14 cellular contexts compared by ENCODE assay signal in genomic region chr9:96187108-96187695, GRCh38.
A peak's percentile ranks its signal among the peaks of the same experiment; 100 is the strongest.
DNase-seq lines count a peak whose midpoint lies in the region; ATAC-seq and TF ChIP-seq lines count a peak whose summit lies in the region.
"Had no signal": no experiment of that assay in that cellular context is flagged by ENCODE, and none has a peak within 500 bp of the region (broad histone marks: within the 10 kb centered on the region; RNA-seq: fewer than 3 reads in every experiment).

No MANE protein-coding gene starts in this region.

- ATAC-seq in esophagus mucosa (peak; percentile 70), HG03095 (IDR thresholded peaks at IDR 0.05; ENCODE audit: unreplicated experiment) (no peak), GM19455 (IDR thresholded peaks at IDR 0.05; ENCODE audit: unreplicated experiment) (no peak)
- ATAC-seq: activated CD8-positive, alpha-beta T cell treated with anti-CD3 and anti-CD28 coated beads, Interleukin-2, amount 10 ng/mL, durations not matched to agents 7 days and 5 days had no signal

- peak; percentile 60 for DNase-seq in DMS 273 (lab: John Stamatoyannopoulos, UW; ENCODE audit: unreplicated experiment)
- no peak for DNase-seq in DMS 273 treated with DMSO at 0.1 percent for 48 hours (lab: John Stamatoyannopoulos, UW)
- DNase-seq in myocyte (ENCODE audit: low read depth) = peak; percentile 33
- DNase-seq in type B pancreatic cell (ENCODE audit: extremely low spot score, unreplicated experiment) = no peak
- DNase-seq in occipital lobe (lab: John Stamatoyannopoulos, UW) = no peak
- DNase-seq: activated CD8-positive, alpha-beta T cell treated with anti-CD3 and anti-CD28 coated beads, Interleukin-2, amount 10 ng/mL, durations not matched to agents 7 days and 5 days; activated effector memory CD4-positive, alpha-beta T cell treated with Interleukin-2 at 50 U/mL for 16 hours; dorsolateral prefrontal cortex; NCI-H2171 treated with DMSO at 0.1 percent for 48 hours had no signal

- peaks cover 18% of the 10 kb centered on the region for H3K9me3 Mint-ChIP-seq in type B pancreatic cell

- H3K27ac Mint-ChIP-seq in type B pancreatic cell = peak overlapping the region; percentile 78
- H3K27ac Mint-ChIP-seq: activated CD8-positive, alpha-beta T cell treated with anti-CD3 and anti-CD28 coated beads, Interleukin-2, amount 10 ng/mL, durations not matched to agents 7 days and 5 days; memory B cell had no signal

- H3K27me3 Mint-ChIP-seq in type B pancreatic cell = peaks cover 3% of the 10 kb centered on the region

- H3K36me3 Mint-ChIP-seq in type B pancreatic cell = peaks cover 4% of the 10 kb centered on the region
- H3K36me3 Mint-ChIP-seq: CD14-positive monocyte had no signal

- peak overlapping the region; percentile 51 for H3K4me3 Mint-ChIP-seq in type B pancreatic cell
- H3K4me3 Mint-ChIP-seq: activated CD8-positive, alpha-beta T cell treated with anti-CD3 and anti-CD28 coated beads, Interleukin-2, amount 10 ng/mL, durations not matched to agents 7 days and 5 days; memory B cell had no signal

- TF ChIP-seq CTCF in type B pancreatic cell (conservative IDR thresholded peaks at IDR 0.05) = no peak

- H3K4me1 Mint-ChIP-seq in type B pancreatic cell (ENCODE audit: unreplicated experiment) = peaks cover 18% of the 10 kb centered on the region
- H3K4me1 Mint-ChIP-seq: CD14-positive monocyte, memory B cell had no signal

Comparison
In these comparisons a context has a peak if more than half of its experiments do, and no peak if none do; other contexts are left out.
1. DNase-seq: peak in DMS 273 (single experiment) and myocyte (single experiment); none in DMS 273 treated with DMSO at 0.1 percent for 48 hours (single experiment), type B pancreatic cell (single experiment) and occipital lobe (single experiment).